ENCODE assay signal across 8 cellular contexts in the genomic region with DNA sequence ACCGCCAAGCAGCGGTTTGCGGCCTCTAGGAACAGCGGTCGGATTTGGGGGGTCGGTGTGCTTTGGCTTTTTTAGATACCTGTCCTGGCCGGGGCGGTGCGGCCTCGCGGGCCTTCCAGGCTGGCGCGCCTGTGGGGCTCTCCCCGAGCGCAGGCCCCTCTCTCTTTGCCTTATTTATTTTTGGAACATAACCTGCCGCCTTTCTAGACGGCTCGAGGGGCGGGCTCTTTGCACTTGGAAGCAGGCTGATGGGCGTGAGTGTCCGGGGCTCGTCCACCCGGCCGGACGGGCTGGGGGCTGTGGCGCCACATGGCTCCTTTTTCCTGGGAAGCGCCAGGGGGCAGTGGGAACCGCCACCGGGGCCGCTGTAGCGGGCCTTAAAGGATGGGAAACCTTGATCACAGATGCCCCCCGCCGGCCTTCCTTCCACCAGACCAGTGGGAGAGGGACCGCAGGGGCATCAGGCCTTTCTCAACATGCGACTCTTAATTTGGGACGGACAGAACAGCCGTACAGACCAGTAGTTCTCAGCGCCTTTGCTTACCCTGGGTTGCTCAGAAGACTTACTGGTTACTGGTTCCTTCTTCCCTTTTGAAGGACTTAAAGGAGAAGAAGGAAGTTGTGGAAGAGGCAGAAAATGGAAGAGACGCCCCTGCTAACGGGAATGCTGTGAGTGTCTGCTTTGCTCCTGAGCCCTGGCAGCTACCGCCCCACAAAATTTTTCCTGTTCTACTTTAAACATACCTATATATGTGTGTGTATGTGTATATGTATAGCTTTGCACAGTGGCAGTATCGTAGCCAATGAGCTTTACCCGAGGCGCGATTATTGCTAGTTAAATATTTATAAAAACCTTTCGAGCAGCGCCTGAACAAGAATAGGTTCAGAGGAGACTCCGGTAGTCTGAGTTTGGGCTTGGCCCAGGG. TPM values are rescaled to one million over a fixed set of nuclear protein-coding genes. Genes with fewer than 3 reads are reported as not detected.
DNase-seq lines count a peak whose midpoint lies in the region; ATAC-seq and TF ChIP-seq lines count a peak whose summit lies in the region.

No MANE protein-coding gene starts in this region.

- H3K4me3 ChIP-seq in SK-N-SH (ENCODE audit: low read depth in 2 of 2, low read length in 1 of 2) (peak overlapping the region; percentile 96 to 100), SJSA1 (peak overlapping the region; percentile 88), duodenal mucosa (ENCODE audit: low read depth in 1 of 2, low read length in 2 of 2) (peak overlapping the region; percentile 85 to 93), vagina (peak overlapping the region; percentile 82 to 100)

- POLR2A ChIA-PET in SK-N-SH (lab: Yijun Ruan, JAX): interaction anchor here (0.6 to 3.1 kb wide), 9 partner anchors 14 to 247 kb away, joined by 3 to 38 read pairs (median 3); a partner anchor contains a TSS

- H3F3A ChIP-seq in SK-N-SH (replicated peaks; ENCODE audit: insufficient read depth): peaks cover 27% of the 10 kb centered on the region

- H3K4me2 ChIP-seq in SK-N-SH: peak overlapping the region; percentile 97

- intact Hi-C loops in vagina (cut with DNase I): loop anchor here (1.0 kb wide), 1 partner anchor 30 kb away; no protein-coding TSS in a partner anchor

- CTCF ChIA-PET in SK-N-SH (lab: Yijun Ruan, JAX): interaction anchor here (0.6 to 34.6 kb wide), 10 partner anchors 10 to 791 kb away, joined by 3 to 1218 read pairs (median 4); no protein-coding TSS in a partner anchor

- no peak overlapping the region for H2AFZ ChIP-seq in SK-N-SH (ENCODE audit: low read depth)

- DNase-seq in SK-N-SH (peak; percentile 54), SJSA1 (ENCODE audit: low read depth in 1 of 2, low spot score in 2 of 2) (peak in 1 of 2 experiments; percentile 45), mucosa of gallbladder (ENCODE audit: low spot score) (peak; percentile 20), vagina (ENCODE audit: extremely low spot score in 2 of 2) (no peak), NCI-H1436 treated with DMSO at 0.1 percent for 48 hours (lab: John Stamatoyannopoulos, UW) (no peak)

- H3K9me2 ChIP-seq in SK-N-SH: no peaks in the 10 kb centered on the region

- peak overlapping the region; percentile 53 to 65 for H3K27ac ChIP-seq in SK-N-SH (ENCODE audit: low read depth in 2 of 2, low read length in 1 of 2)
- no peak overlapping the region for H3K27ac ChIP-seq in SJSA1
- H3K27ac ChIP-seq in duodenal mucosa (ENCODE audit: low read depth, low read length): peak overlapping the region; percentile 88
- peak overlapping the region; percentile 100 for H3K27ac ChIP-seq in vagina

- TF ChIP-seq RAD21 in SK-N-SH (IDR thresholded peaks at IDR 0.05; ENCODE audit: low read length): no peak

- H3K27me3 ChIP-seq in SK-N-SH (ENCODE audit: insufficient read depth) (no peaks in the 10 kb centered on the region), SJSA1 (replicated peaks) (no peaks in the 10 kb centered on the region), duodenal mucosa (ENCODE audit: control insufficient read depth in 1 of 2, insufficient read depth in 2 of 2, low read length in 2 of 2) (no peaks in the 10 kb centered on the region), vagina (no peaks in the 10 kb centered on the region)

- H3K4me1 ChIP-seq in SK-N-SH (ENCODE audit: control insufficient read depth in 1 of 2, insufficient read depth in 2 of 2, low read depth in 1 of 2, low read length in 1 of 2) (peaks cover 17 to 41% of the 10 kb centered on the region in 2 experiments; a peak in 3 of 4 replicates), SJSA1 (replicated peaks) (peaks cover 71% of the 10 kb centered on the region), duodenal mucosa (ENCODE audit: control insufficient read depth in 1 of 2, insufficient read depth in 2 of 2, low read length in 2 of 2) (peaks cover 25 to 36% of the 10 kb centered on the region in 2 donors), vagina (peaks cover 40% of the 10 kb centered on the region)

- H3K79me2 ChIP-seq in SK-N-SH (ENCODE audit: insufficient read depth): peaks cover 55% of the 10 kb centered on the region

- H3K9me3 ChIP-seq in SK-N-SH: no peaks in the 10 kb centered on the region
- H3K9me3 ChIP-seq in SJSA1 (replicated peaks): peaks cover 8% of the 10 kb centered on the region; the same call in 1 of the 2 replicates
- H3K9me3 ChIP-seq in duodenal mucosa (ENCODE audit: control insufficient read depth in 1 of 2, low read length in 2 of 2): no peaks in the 10 kb centered on the region
- H3K9me3 ChIP-seq in vagina: no peaks in the 10 kb centered on the region

- WGBS in SK-N-SH (ENCODE audit: low lambda C conversion rate): 4% methylated on average over 38 of the region's 48 CpGs

- H4K20me1 ChIP-seq in SK-N-SH (ENCODE audit: insufficient read depth): peaks cover 64% of the 10 kb centered on the region

- peak overlapping the region; percentile 98 for H3K9ac ChIP-seq in SK-N-SH
- peak overlapping the region; percentile 90 to 91 for H3K9ac ChIP-seq in duodenal mucosa (ENCODE audit: low read depth in 1 of 2, low read length in 2 of 2)

- ATAC-seq in SK-N-SH treated with all-trans-retinoic acid at 6 μM for 48 hours (no peak), HG02840 (IDR thresholded peaks at IDR 0.05; ENCODE audit: low FRiP score, unreplicated experiment) (no peak)

- TF ChIP-seq CTCF in SK-N-SH (IDR thresholded peaks at IDR 0.05): peak; percentile 23
- TF ChIP-seq CTCF in vagina (IDR thresholded peaks at IDR 0.05): no peak

- TF ChIP-seq EP300 in SK-N-SH (IDR thresholded peaks at IDR 0.05; ENCODE audit: borderline replicate concordance in 1 of 2, low read depth in 1 of 2, low read length in 1 of 2): no peak

- no peak for TF ChIP-seq POLR2A in vagina (IDR thresholded peaks at IDR 0.05)

- H3K36me3 ChIP-seq in SK-N-SH (replicated peaks in 1 of 2; ENCODE audit: control insufficient read depth in 1 of 2, insufficient read depth in 2 of 2, low read length in 1 of 2) (peaks cover 17 to 23% of the 10 kb centered on the region in 2 experiments), SJSA1 (peaks cover 65% of the 10 kb centered on the region), duodenal mucosa (ENCODE audit: control insufficient read depth in 1 of 2, insufficient read depth in 2 of 2, low read length in 2 of 2) (peaks cover 10 to 19% of the 10 kb centered on the region in 2 donors), vagina (peaks cover 0 to 15% of the 10 kb centered on the region in 2 donors)

TF ChIP-seq in SK-N-SH, 30 proteins besides CTCF, POLR2A, EP300 and RAD21 (continues in another document):
- TF ChIP-seq, protein P1, sequence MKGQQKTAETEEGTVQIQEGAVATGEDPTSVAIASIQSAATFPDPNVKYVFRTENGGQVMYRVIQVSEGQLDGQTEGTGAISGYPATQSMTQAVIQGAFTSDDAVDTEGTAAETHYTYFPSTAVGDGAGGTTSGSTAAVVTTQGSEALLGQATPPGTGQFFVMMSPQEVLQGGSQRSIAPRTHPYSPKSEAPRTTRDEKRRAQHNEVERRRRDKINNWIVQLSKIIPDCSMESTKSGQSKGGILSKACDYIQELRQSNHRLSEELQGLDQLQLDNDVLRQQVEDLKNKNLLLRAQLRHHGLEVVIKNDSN (IDR thresholded peaks at IDR 0.05; ENCODE audit: borderline replicate concordance, low read depth): no peak
- TF ChIP-seq POLR2AphosphoS5 (IDR thresholded peaks at IDR 0.05; ENCODE audit: low read depth, low read length): no peak; the same call in 1 of the 2 replicates
- TF ChIP-seq, protein P2, sequence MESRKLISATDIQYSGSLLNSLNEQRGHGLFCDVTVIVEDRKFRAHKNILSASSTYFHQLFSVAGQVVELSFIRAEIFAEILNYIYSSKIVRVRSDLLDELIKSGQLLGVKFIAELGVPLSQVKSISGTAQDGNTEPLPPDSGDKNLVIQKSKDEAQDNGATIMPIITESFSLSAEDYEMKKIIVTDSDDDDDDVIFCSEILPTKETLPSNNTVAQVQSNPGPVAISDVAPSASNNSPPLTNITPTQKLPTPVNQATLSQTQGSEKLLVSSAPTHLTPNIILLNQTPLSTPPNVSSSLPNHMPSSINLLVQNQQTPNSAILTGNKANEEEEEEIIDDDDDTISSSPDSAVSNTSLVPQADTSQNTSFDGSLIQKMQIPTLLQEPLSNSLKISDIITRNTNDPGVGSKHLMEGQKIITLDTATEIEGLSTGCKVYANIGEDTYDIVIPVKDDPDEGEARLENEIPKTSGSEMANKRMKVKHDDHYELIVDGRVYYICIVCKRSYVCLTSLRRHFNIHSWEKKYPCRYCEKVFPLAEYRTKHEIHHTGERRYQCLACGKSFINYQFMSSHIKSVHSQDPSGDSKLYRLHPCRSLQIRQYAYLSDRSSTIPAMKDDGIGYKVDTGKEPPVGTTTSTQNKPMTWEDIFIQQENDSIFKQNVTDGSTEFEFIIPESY (IDR thresholded peaks at IDR 0.05; ENCODE audit: borderline replicate concordance, low read depth): no peak

TF ChIP-seq in SK-N-SH treated with all-trans-retinoic acid at 6 μM for 48 hours, 23 proteins besides CTCF, POLR2A, EP300 and RAD21 (continues in another document):
- TF ChIP-seq ZNF565 (CRISPR knock-in tag; conservative IDR thresholded peaks at IDR 0.05; ENCODE audit: low read depth) (no peak), ZC3H10 (CRISPR knock-in tag; IDR thresholded peaks at IDR 0.05) (no peak)
- TF ChIP-seq, protein P3, sequence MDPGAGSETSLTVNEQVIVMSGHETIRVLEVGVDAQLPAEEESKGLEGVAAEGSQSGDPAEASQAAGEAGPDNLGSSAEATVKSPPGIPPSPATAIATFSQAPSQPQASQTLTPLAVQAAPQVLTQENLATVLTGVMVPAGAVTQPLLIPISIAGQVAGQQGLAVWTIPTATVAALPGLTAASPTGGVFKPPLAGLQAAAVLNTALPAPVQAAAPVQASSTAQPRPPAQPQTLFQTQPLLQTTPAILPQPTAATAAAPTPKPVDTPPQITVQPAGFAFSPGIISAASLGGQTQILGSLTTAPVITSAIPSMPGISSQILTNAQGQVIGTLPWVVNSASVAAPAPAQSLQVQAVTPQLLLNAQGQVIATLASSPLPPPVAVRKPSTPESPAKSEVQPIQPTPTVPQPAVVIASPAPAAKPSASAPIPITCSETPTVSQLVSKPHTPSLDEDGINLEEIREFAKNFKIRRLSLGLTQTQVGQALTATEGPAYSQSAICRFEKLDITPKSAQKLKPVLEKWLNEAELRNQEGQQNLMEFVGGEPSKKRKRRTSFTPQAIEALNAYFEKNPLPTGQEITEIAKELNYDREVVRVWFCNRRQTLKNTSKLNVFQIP (CRISPR knock-in tag; IDR thresholded peaks at IDR 0.05; ENCODE audit: borderline replicate concordance, low read depth): no peak

RNA-seq across cellular contexts. Expression of a gene that starts 2.7 kb away (rescaled TPM):
- 517 and 767 TPM in 2 replicates for polyA plus RNA-seq in SK-N-SH (2012; rRNA removed)
- 733 and 1,021 TPM in 2 replicates for polyA plus RNA-seq in SK-N-SH (2012; cell fraction: cytosol; rRNA removed)
- polyA plus RNA-seq in SK-N-SH (2012; cell fraction: nucleus; rRNA removed): 319 and 439 TPM in 2 replicates
- 971 and 998 TPM in 2 replicates for total RNA-seq in SJSA1 (2014; rRNA removed; shearing (Covaris generic))
- 763 TPM for total RNA-seq in mucosa of gallbladder
- 536 TPM for total RNA-seq in vagina

Comparison
In these comparisons a context has a peak if more than half of its experiments do, and no peak if none do; other contexts are left out.
1. DNase-seq: peak in SK-N-SH (single experiment) and mucosa of gallbladder (single experiment); none in vagina (0 of 2) and NCI-H1436 treated with DMSO at 0.1 percent for 48 hours (single experiment).
2. Peak in every context shown above with its lines, with median percentiles within 50 percentile points of each other: H3K4me3 ChIP-seq.